In genomic region chr4:80839792-80840191, GRCh38 we compare ENCODE assay signal across 32 cellular contexts.
"Had no signal": no experiment of that assay in that cellular context is flagged by ENCODE, and none has a peak within 500 bp of the region (broad histone marks: within the 10 kb centered on the region; RNA-seq: fewer than 3 reads in every experiment).

No MANE protein-coding gene starts in this region.

- ATAC-seq: activated CD8-positive, alpha-beta T cell treated with anti-CD3 and anti-CD28 coated beads for 36 hours; activated naive CD4-positive, alpha-beta T cell treated with anti-CD3 and anti-CD28 coated beads, Interleukin-2, amount 50 U/mL, for 72 hours; activated T-cell treated with anti-CD3 and anti-CD28 coated beads, Interleukin-2, amount 50 U/mL, for 4 hours; activated T-cell treated with anti-CD3 and anti-CD28 coated beads, Interleukin-2, amount 50 U/mL, for 72 hours; activated T-helper 17 cell treated with anti-CD3 and anti-CD28 coated beads, Interleukin-2, amount 50 U/mL, for 72 hours had no signal

- FAIRE-seq: bronchial epithelial cell, TTC549 had no signal

- H3K4me3 ChIP-seq: adrenal gland, ascending aorta, cardiac muscle cell had no signal

- H3K36me3 ChIP-seq: adrenal gland, ascending aorta, cardiac muscle cell had no signal

- DNase-seq: activated B cell treated with CpG ODN at 0.5 μM for 24 hours; activated CD4-positive, alpha-beta memory T cell treated with anti-CD3 and anti-CD28 coated beads for 36 hours; activated CD4-positive, alpha-beta T cell treated with anti-CD3 and anti-CD28 coated beads for 4 hours; activated CD4-positive, alpha-beta T cell treated with anti-CD3 and anti-CD28 coated beads, Interleukin-2, amount 10 ng/mL, durations not matched to agents 24 days and 14 days; activated CD4-positive, alpha-beta T cell treated with anti-CD3 and anti-CD28 coated beads, Interleukin-2, amount 50 U/mL, for 1 hour; activated CD4-positive, alpha-beta T cell treated with anti-CD3 and anti-CD28 coated beads, Interleukin-2, amount 50 U/mL, for 4 hours; activated CD4-positive, CD25-positive, alpha-beta regulatory T cell treated with anti-CD3 and anti-CD28 coated beads, Interleukin-2, amount 50 U/mL, for 72 hours; activated CD8-positive, alpha-beta memory T cell treated with anti-CD3 and anti-CD28 coated beads, Interleukin-2, amount 50 U/mL, for 4 hours; activated CD8-positive, alpha-beta T cell treated with anti-CD3 and anti-CD28 coated beads for 36 hours; activated effector memory CD4-positive, alpha-beta T cell treated with anti-CD3 and anti-CD28 coated beads, Interleukin-2, amount 50 U/mL, for 16 hours; activated gamma-delta T cell treated with Interleukin-2 at 50 U/mL for 16 hours; activated naive CD4-positive, alpha-beta T cell; activated naive CD4-positive, alpha-beta T cell treated with anti-CD3 and anti-CD28 coated beads for 36 hours; activated naive CD4-positive, alpha-beta T cell treated with anti-CD3 and anti-CD28 coated beads, Interleukin-2, amount 50 U/mL, for 16 hours; activated naive CD8-positive, alpha-beta T cell treated with anti-CD3 and anti-CD28 coated beads for 36 hours; activated T-cell treated with anti-CD3 and anti-CD28 coated beads for 4 hours; activated T-cell treated with anti-CD3 and anti-CD28 coated beads, Interleukin-2, amount 50 U/mL, for 1 hour; activated T-cell treated with anti-CD3 and anti-CD28 coated beads, Interleukin-2, amount 50 U/mL, for 4 hours; activated T-cell treated with anti-CD3 and anti-CD28 coated beads, Interleukin-2, amount 50 U/mL, for 72 hours; adrenal gland; amygdala; anterior cingulate cortex; caudate nucleus; cerebellar nuclear complex; T-helper 9 cell had no signal

- H3K4me1 ChIP-seq: adrenal gland, ascending aorta had no signal

- H3K27ac ChIP-seq: adrenal gland, ascending aorta, cardiac muscle cell, VCaP had no signal

- H3K27me3 ChIP-seq: adrenal gland, ascending aorta, cardiac muscle cell had no signal

- H3K9me3 ChIP-seq: adrenal gland had no signal
